In the genomic region with DNA sequence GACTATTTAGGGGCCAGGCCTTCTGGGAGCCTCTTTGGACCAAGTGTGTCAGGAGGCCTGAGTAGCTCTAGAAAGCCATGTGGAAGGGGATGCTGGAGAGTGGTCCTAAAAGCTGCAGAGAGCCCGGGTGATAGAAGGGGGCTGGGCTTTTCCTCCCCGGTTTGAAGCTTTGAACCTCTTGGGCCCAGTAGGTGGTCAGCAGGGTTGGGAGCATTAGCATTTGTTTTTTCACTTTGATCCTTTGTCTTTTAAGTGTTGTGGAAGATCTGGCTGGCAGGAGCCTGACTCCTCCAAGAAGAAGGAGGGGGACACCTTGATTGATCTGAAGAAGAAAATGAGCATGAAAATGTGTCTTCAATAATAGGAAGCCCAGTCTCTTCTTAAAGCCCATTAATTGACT, we compare ENCODE assay signal across 14 cellular contexts.
DNase-seq lines count a peak whose midpoint lies in the region; ATAC-seq and TF ChIP-seq lines count a peak whose summit lies in the region.
"Had no signal": no experiment of that assay in that cellular context is flagged by ENCODE, and none has a peak within 500 bp of the region (broad histone marks: within the 10 kb centered on the region; RNA-seq: fewer than 3 reads in every experiment).

No MANE protein-coding gene starts in this region.

- CTCF ChIA-PET in RWPE1 (lab: Yijun Ruan, JAX) = no interaction called here

- H3K9ac ChIP-seq in HUES6 (ENCODE audit: low read length) (peak overlapping the region; percentile 25), skeletal muscle tissue (ENCODE audit: low read depth in 1 of 3, low read length in 3 of 3) (no peak overlapping the region)

- H3K4me3 ChIP-seq in HUES6 (ENCODE audit: low read depth, low read length) (peak overlapping the region; percentile 19), coronary artery (no peak overlapping the region), skeletal muscle tissue (ENCODE audit: low read length in 3 of 3) (no peak overlapping the region)
- H3K4me3 ChIP-seq: GM12878 had no signal

- H3K27ac ChIP-seq in HUES6 (ENCODE audit: low read depth, low read length) = peak overlapping the region; percentile 21; the same call in 1 of the 2 replicates
- peak overlapping the region; percentile 35 to 56 for H3K27ac ChIP-seq in coronary artery
- peak overlapping the region; percentile 48 for H3K27ac ChIP-seq in skeletal muscle tissue (ENCODE audit: low read depth, low read length)
- H3K27ac ChIP-seq in RWPE1 = no peak overlapping the region

- no peak for ATAC-seq in HG02973 (IDR thresholded peaks at IDR 0.05; ENCODE audit: unreplicated experiment)
- ATAC-seq: GM12878 had no signal

- H3K36me3 ChIP-seq in HUES6 (ENCODE audit: control insufficient read depth, insufficient read depth, low read length) (no peaks in the 10 kb centered on the region), skeletal muscle tissue (ENCODE audit: control insufficient read depth in 3 of 3, insufficient read depth in 3 of 3, low read length in 3 of 3) (no peaks in the 10 kb centered on the region)

- POLR2A ChIA-PET in RWPE1 (lab: Yijun Ruan, JAX; ENCODE audit: low non-redundant PET) = no interaction called here

- H3K27me3 ChIP-seq in HUES6 (ENCODE audit: control insufficient read depth, insufficient read depth, low read length) (no peaks in the 10 kb centered on the region; the same call in 1 of the 2 replicates), skeletal muscle tissue (ENCODE audit: control insufficient read depth in 3 of 3, insufficient read depth in 3 of 3, low read length in 3 of 3) (no peaks in the 10 kb centered on the region)

- TF ChIP-seq CTCF in coronary artery (IDR thresholded peaks at IDR 0.05) (no peak), RWPE1 (conservative IDR thresholded peaks at IDR 0.05; ENCODE audit: low read depth) (no peak)

- H3K4me1 ChIP-seq in HUES6 (ENCODE audit: control insufficient read depth, insufficient read depth, low read length) (peaks cover 23% of the 10 kb centered on the region), skeletal muscle tissue (ENCODE audit: control insufficient read depth in 3 of 3, insufficient read depth in 3 of 3, low read length in 3 of 3) (peaks cover 23 to 32% (median 24%) of the 10 kb centered on the region in 3 donors)
- H3K4me1 ChIP-seq: Caco-2 had no signal

- DNase-seq in coronary artery (ENCODE audit: low spot score) (no peak), iPS-NIHi11 (ENCODE audit: low spot score) (peak; percentile 65), NCI-H526 (lab: John Stamatoyannopoulos, UW) (no peak), RWPE1 (ENCODE audit: low spot score) (no peak)
- DNase-seq: AML-193; Caco-2; Karpas-422; NCI-H2029 treated with DMSO at 0.1 percent for 48 hours; NCI-H526 treated with DMSO at 0.1 percent for 48 hours; NK-92 treated with Interleukin-12 subunit alpha and Interleukin-12 subunit beta, amount 100 ng/mL, for 24 hours had no signal

- H3K9me3 ChIP-seq in HUES6 (ENCODE audit: control insufficient read depth, insufficient read depth, low read depth, low read length) (peaks cover 5% of the 10 kb centered on the region; the same call in 1 of the 2 replicates), skeletal muscle tissue (ENCODE audit: control insufficient read depth in 3 of 3, low read length in 3 of 3) (no peaks in the 10 kb centered on the region)
- H3K9me3 ChIP-seq: Caco-2 had no signal
